8 cellular contexts compared by ENCODE assay signal in the genomic region with DNA sequence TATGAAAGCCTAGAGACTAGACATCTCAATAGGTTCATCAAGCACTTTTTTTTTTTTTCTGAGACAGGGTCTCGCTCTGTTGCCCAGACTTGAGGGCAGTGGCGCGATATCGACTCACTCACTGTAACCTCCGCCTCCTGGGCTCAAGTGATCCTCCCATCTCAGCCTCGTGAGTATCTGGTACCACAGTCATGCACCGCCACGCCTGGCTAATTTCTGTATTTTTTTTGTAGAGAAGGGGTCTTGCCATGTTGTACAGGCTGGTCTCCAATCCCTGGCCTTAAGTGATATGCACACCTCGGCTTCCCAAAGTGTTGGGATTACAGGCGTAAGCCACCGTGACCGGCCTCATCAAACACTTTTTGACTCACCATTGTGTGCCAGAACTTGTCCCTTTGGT. TPM values are rescaled to one million over a fixed set of nuclear protein-coding genes. Genes with fewer than 3 reads are reported as not detected.
A peak's percentile ranks its signal among the peaks of the same experiment; 100 is the strongest.
DNase-seq lines count a peak whose midpoint lies in the region; ATAC-seq and TF ChIP-seq lines count a peak whose summit lies in the region.

No MANE protein-coding gene starts in this region.

- no peaks in the 10 kb centered on the region for H3K9me3 Mint-ChIP-seq in Caco-2 (ENCODE audit: unreplicated experiment)
- no peaks in the 10 kb centered on the region for H3K9me3 Mint-ChIP-seq in natural killer cell

- ATAC-seq in natural killer cell (no peak), HG03139 (IDR thresholded peaks at IDR 0.05; ENCODE audit: unreplicated experiment) (no peak)

- H3K4me1 Mint-ChIP-seq in Caco-2 (ENCODE audit: low read depth, unreplicated experiment) (no peaks in the 10 kb centered on the region), natural killer cell (peaks cover 20 to 28% of the 10 kb centered on the region in 2 donors)

- H3K4me3 Mint-ChIP-seq in Caco-2 (ENCODE audit: unreplicated experiment) = peak overlapping the region; percentile 79
- peak overlapping the region; percentile 99 for H3K4me3 Mint-ChIP-seq in natural killer cell

- TF ChIP-seq CTCF in Caco-2 (IDR thresholded peaks at IDR 0.05; ENCODE audit: insufficient read depth in 1 of 2, low read depth in 1 of 2, low read length in 1 of 2, severe bottlenecking in 1 of 2, unreplicated experiment in 1 of 2) (no peak), cardiac fibroblast (IDR thresholded peaks at IDR 0.05; ENCODE audit: low read depth, low read length) (no peak), natural killer cell (IDR thresholded peaks at IDR 0.05) (no peak)

- peaks cover 23% of the 10 kb centered on the region for H3K36me3 Mint-ChIP-seq in Caco-2 (ENCODE audit: insufficient read depth, unreplicated experiment)
- H3K36me3 Mint-ChIP-seq in natural killer cell = no peaks in the 10 kb centered on the region

- H3K27me3 Mint-ChIP-seq in Caco-2 (ENCODE audit: insufficient read depth, unreplicated experiment) (no peaks in the 10 kb centered on the region), natural killer cell (ENCODE audit: low read depth in 2 of 2) (no peaks in the 10 kb centered on the region)

- POLR2A ChIA-PET in Caco-2 (lab: Charles Lee) = interaction anchor here (0.6 to 1.0 kb wide), 3 partner anchors 10 to 145 kb away, joined by 5 to 12 read pairs (median 8); partner anchors contain the start of genes MEF2D and NAXE

- CTCF ChIA-PET in Caco-2 (lab: Charles Lee) = interaction anchor here (0.9 to 1.0 kb wide), 2 partner anchors 10 to 216 kb away, joined by 3 to 5 read pairs; partner anchors contain the start of gene NAXE

- 0 out of 2 replicates have a peak, but pooled peaks cover 1% of the 10 kb centered on the region for H3K36me3 ChIP-seq in Caco-2 (ENCODE audit: control insufficient read depth, insufficient read depth, low read length)
- H3K36me3 ChIP-seq in HUES6 (ENCODE audit: control insufficient read depth, insufficient read depth, low read length) = peaks cover 27% of the 10 kb centered on the region

- DNase-seq in Caco-2 (no peak), cardiac fibroblast (ENCODE audit: low read depth in 2 of 2) (no peak), natural killer cell (no peak), head of caudate nucleus (no peak), SW480 (ENCODE audit: low spot score) (no peak), SKM-1 treated with dmso at 0.1 percent for 144 hours (lab: John Stamatoyannopoulos, UW; ENCODE audit: unreplicated experiment) (no peak)

- H3K9ac ChIP-seq in HUES6 (ENCODE audit: low read length) = peak overlapping the region; percentile 97

- H3K27me3 ChIP-seq in Caco-2 (replicated peaks; ENCODE audit: control insufficient read depth, insufficient read depth, low read length) = no peaks in the 10 kb centered on the region
- no peaks in the 10 kb centered on the region for H3K27me3 ChIP-seq in HUES6 (ENCODE audit: control insufficient read depth, insufficient read depth, low read length)

- peaks cover 8% of the 10 kb centered on the region; the same call in 1 of the 2 replicates for H3K4me1 ChIP-seq in Caco-2
- H3K4me1 ChIP-seq in HUES6 (ENCODE audit: control insufficient read depth, insufficient read depth, low read length) = no peaks in the 10 kb centered on the region

- no peak overlapping the region for H3K27ac ChIP-seq in HUES6 (ENCODE audit: low read depth, low read length)

- H3K9me3 ChIP-seq in Caco-2 = no peaks in the 10 kb centered on the region
- no peaks in the 10 kb centered on the region for H3K9me3 ChIP-seq in HUES6 (ENCODE audit: control insufficient read depth, insufficient read depth, low read depth, low read length)

- intact Hi-C loops in Caco-2 (cut with micrococcal nuclease; ENCODE audit: unreplicated experiment) (loop anchor here (1.0 to 10.0 kb wide), 3 partner anchors 11 to 217 kb away; partner anchors contain the start of genes MEF2D and NAXE), natural killer cell (cut with micrococcal nuclease) (loop anchor here (1.0 to 2.0 kb wide), 3 partner anchors 11 to 145 kb away; partner anchors contain the start of gene NAXE), head of caudate nucleus (cut with DNase I) (loop anchor here (5.0 to 10.0 kb wide), 2 partner anchors 95 to 217 kb away; no protein-coding TSS in a partner anchor)

- H3K4me3 ChIP-seq in Caco-2 (ENCODE audit: low read depth, low read length) = peak overlapping the region; percentile 84
- peak overlapping the region; percentile 89 for H3K4me3 ChIP-seq in HUES6 (ENCODE audit: low read depth, low read length)
- peak overlapping the region; percentile 78 to 87 for H3K4me3 ChIP-seq in cardiac fibroblast (replicated peaks in 1 of 2; ENCODE audit: low read depth in 2 of 2, low read length in 2 of 2)

- H3K27ac Mint-ChIP-seq in Caco-2 (ENCODE audit: unreplicated experiment) (peak overlapping the region; percentile 88), natural killer cell (peak overlapping the region; percentile 90 to 92)

- TSS peak; percentile 29 for BruUV-seq in Caco-2 (replicated peaks; lab: Mats Ljungman, UMichigan)

RNA-seq across cellular contexts. Expression of gene GPATCH4, which starts 0.6 kb away (rescaled TPM):
- total RNA-seq in Caco-2 (2022) = 52.5 and 53.5 TPM in 2 replicates
- total RNA-seq in natural killer cell = 10 to 100 TPM; 19.3 to 27.3 (median 22.1) TPM

RNA-seq across cellular contexts. Expression of gene NAXE, which starts 10.3 kb away (rescaled TPM):
- total RNA-seq in Caco-2 (2022) (99.8 and 105 TPM in 2 replicates), natural killer cell (10 to 100 TPM; 32.6 to 52.5 (median 36.6) TPM)

RNA-seq across cellular contexts. Expression of gene HAPLN2, which starts 17.3 kb away (rescaled TPM):
- total RNA-seq in Caco-2 (2022) = not detected in 2 replicates
- not detected for total RNA-seq in natural killer cell

RNA-seq across cellular contexts. Expression of gene TTC24, which starts 22.4 kb away (rescaled TPM):
- not detected in 2 replicates for total RNA-seq in Caco-2 (2022)
- 1 to 10 TPM; 3.3 to 4.1 (median 4.0) TPM for total RNA-seq in natural killer cell

RNA-seq across cellular contexts. Expression of gene IQGAP3, which starts 29.5 kb away (rescaled TPM):
- 35.8 and 37.6 TPM in 2 replicates for total RNA-seq in Caco-2 (2022)
- total RNA-seq in natural killer cell = under 1 TPM; 0.08 to 0.21 (median 0.14) TPM
